In genomic region chr6:26351544-26351953, GRCh38 we compare ENCODE assay signal across 1 cellular context.
TF ChIP-seq lines count a peak whose summit lies in the region.

No MANE protein-coding gene starts in this region.

TF ChIP-seq in K562, 482 proteins besides CTCF, POLR2A, EP300 and RAD21 (continued from another document and continues in another):
- TF ChIP-seq ZMIZ1 (IDR thresholded peaks at IDR 0.05; ENCODE audit: low read depth in 2 of 2, low read length in 2 of 2) (0 out of 4 replicates have a peak, but pooled peaks of 1 of the 2 experiments have one; percentile 59), ZNF197 (CRISPR knock-in tag; IDR thresholded peaks at IDR 0.05; ENCODE audit: low read depth) (no peak), ZFP36 (IDR thresholded peaks at IDR 0.05; ENCODE audit: low read depth, low read length, partially characterized antibody) (no peak), TOE1 (IDR thresholded peaks at IDR 0.05; ENCODE audit: borderline replicate concordance) (0 out of 2 replicates have a peak, but pooled peaks have one; percentile 46), TOE1 (CRISPR knock-in tag; IDR thresholded peaks at IDR 0.05; ENCODE audit: borderline replicate concordance, low read depth) (no peak), ZNF592 (IDR thresholded peaks at IDR 0.05) (peak; percentile 70; the same call in 1 of the 2 replicates), ZNF561 (CRISPR knock-in tag; conservative IDR thresholded peaks at IDR 0.05) (no peak), STAT5B (CRISPR knock-in tag; IDR thresholded peaks at IDR 0.05) (no peak), CBFA2T2 (conservative IDR thresholded peaks at IDR 0.05) (peak; percentile 74), MITF (IDR thresholded peaks at IDR 0.05) (peak; percentile 94), ZNF121 (CRISPR knock-in tag; conservative IDR thresholded peaks at IDR 0.05) (no peak), HDGF (IDR thresholded peaks at IDR 0.05) (peak; percentile 31; the same call in 1 of the 2 replicates), ZNF778 (CRISPR knock-in tag; IDR thresholded peaks at IDR 0.05) (no peak), SRSF3 (IDR thresholded peaks at IDR 0.05; ENCODE audit: insufficient read depth, low read length) (no peak), MEF2A (IDR thresholded peaks at IDR 0.05; ENCODE audit: control insufficient read depth, low read depth, low read length) (no peak), ZNF830 (CRISPR knock-in tag; IDR thresholded peaks at IDR 0.05) (no peak), POLR2AphosphoS2 (IDR thresholded peaks at IDR 0.05; ENCODE audit: low read length) (no peak), HSF4 (CRISPR knock-in tag; IDR thresholded peaks at IDR 0.05; ENCODE audit: borderline replicate concordance) (no peak), TSC22D4 (tag; IDR thresholded peaks at IDR 0.05) (no peak), ZNF274 (IDR thresholded peaks at IDR 0.05; ENCODE audit: borderline replicate concordance, low read depth, low read length) (no peak), AFF1 (IDR thresholded peaks at IDR 0.05; ENCODE audit: low read depth in 1 of 2, partially characterized antibody in 2 of 2) (peak; percentile 43 to 47), NFXL1 (CRISPR knock-in tag; IDR thresholded peaks at IDR 0.05) (no peak), LARP7 (IDR thresholded peaks at IDR 0.05) (no peak), ZKSCAN1 (IDR thresholded peaks at IDR 0.05; ENCODE audit: low read depth, low read length) (no peak), PHB2 (IDR thresholded peaks at IDR 0.05; ENCODE audit: low read depth) (no peak), ZNF232 (CRISPR knock-in tag; IDR thresholded peaks at IDR 0.05) (no peak), RBBP5 (IDR thresholded peaks at IDR 0.05; ENCODE audit: borderline replicate concordance, insufficient read depth, low read length, poor library complexity, severe bottlenecking) (no peak), ZFPM2 (CRISPR knock-in tag; IDR thresholded peaks at IDR 0.05) (0 out of 2 replicates have a peak, but pooled peaks have one; percentile 75), PRDM10 (IDR thresholded peaks at IDR 0.05; ENCODE audit: partially characterized antibody) (peak; percentile 45), BCL6 (CRISPR knock-in tag; IDR thresholded peaks at IDR 0.05) (no peak)
